In the genomic region with DNA sequence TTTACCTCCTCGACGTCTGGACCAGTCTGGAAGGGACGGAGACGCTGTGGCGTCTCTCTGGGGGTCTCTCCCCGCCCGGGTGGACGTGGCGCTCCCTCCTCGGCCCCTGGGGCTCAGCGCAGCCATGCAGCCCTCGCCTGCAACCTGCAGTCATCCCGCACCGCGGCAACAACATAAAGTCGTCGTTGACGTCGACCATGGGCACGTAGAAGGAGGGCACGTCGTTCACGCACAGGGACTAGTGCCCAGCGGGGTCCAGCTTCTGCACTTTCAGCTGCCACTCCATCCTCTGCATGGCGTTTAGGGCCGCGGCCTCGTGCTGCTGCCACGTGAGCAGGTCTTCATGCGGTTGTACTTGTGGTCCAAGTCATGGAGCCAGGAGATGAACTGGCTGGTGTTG, we compare ENCODE assay signal across 20 cellular contexts.
DNase-seq lines count a peak whose midpoint lies in the region; ATAC-seq and TF ChIP-seq lines count a peak whose summit lies in the region.
"Had no signal": no experiment of that assay in that cellular context is flagged by ENCODE, and none has a peak within 500 bp of the region (broad histone marks: within the 10 kb centered on the region; RNA-seq: fewer than 3 reads in every experiment).

No MANE protein-coding gene starts in this region.

- BruUV-seq in A673 (replicated peaks; lab: Mats Ljungman, UMichigan), result no TSS peak

- no peak for TF ChIP-seq CTCF in A673 (conservative IDR thresholded peaks at IDR 0.05; ENCODE audit: low read depth, low read length)

- H3K4me3 ChIP-seq in neuronal stem cell (ENCODE audit: low read length in 2 of 2) (no peak overlapping the region), A673 (ENCODE audit: low read depth, low read length, poor library complexity, severe bottlenecking) (no peak overlapping the region)
- H3K4me3 ChIP-seq: GM12878, GM23338 had no signal

- H2BK15ac ChIP-seq in neuronal stem cell (ENCODE audit: low read length), result no peak overlapping the region

- no peak overlapping the region for H2BK12ac ChIP-seq in neuronal stem cell (ENCODE audit: low read length)

- DNase-seq in left cardiac atrium (peak; percentile 10), cardiac septum (ENCODE audit: low spot score) (no peak), islet precursor cell (peak; percentile 36), neuronal stem cell (ENCODE audit: low spot score) (no peak), NCI-H526 treated with DMSO at 0.1 percent for 48 hours (lab: John Stamatoyannopoulos, UW) (no peak), A673 (ENCODE audit: low spot score) (no peak)
- DNase-seq: ACHN; BE2C; C1 segment of cervical spinal cord; CD4-positive, CD25-positive, alpha-beta regulatory T cell; CD8-positive, alpha-beta memory T cell; COR-L47; DMS 273 treated with DMSO at 0.1 percent for 48 hours; DND-41; EL; HFFc6 had no signal

- H3K9ac ChIP-seq in neuronal stem cell (ENCODE audit: low read depth, low read length, poor library complexity), result no peak overlapping the region

- H3K4me1 ChIP-seq in neuronal stem cell (ENCODE audit: control insufficient read depth in 2 of 2, insufficient read depth in 1 of 2, low read depth in 1 of 2, low read length in 2 of 2) (no peaks in the 10 kb centered on the region), A673 (ENCODE audit: insufficient read depth, low read length, poor library complexity, severe bottlenecking) (no peaks in the 10 kb centered on the region)
- H3K4me1 ChIP-seq: BE2C had no signal

- CTCF ChIA-PET in A673 (lab: Charles Lee), result no interaction called here

- no peak overlapping the region for H3K18ac ChIP-seq in neuronal stem cell (ENCODE audit: low read length)

- WGBS in neuronal stem cell (ENCODE audit: extremely low coverage in 2 of 2, insufficient read length in 2 of 2, insufficient replicate concordance in 1 of 2), 2 donors, result no CpG with 5 or more reads among the region's 30 CpGs

- no peak overlapping the region for H3K4me2 ChIP-seq in neuronal stem cell (ENCODE audit: insufficient read depth, low read length, poor library complexity, severe bottlenecking)
- H3K4me2 ChIP-seq: GM23338 had no signal

- no peak overlapping the region for H2AK5ac ChIP-seq in neuronal stem cell (ENCODE audit: low read depth, low read length)

- H4K91ac ChIP-seq in neuronal stem cell (ENCODE audit: low read depth, low read length, poor library complexity), result no peak overlapping the region

- POLR2A ChIA-PET in A673 (lab: Charles Lee; ENCODE audit: low non-redundant PET), result no interaction called here

- peak overlapping the region; percentile 16 for H3K23ac ChIP-seq in neuronal stem cell (ENCODE audit: low read depth, low read length, poor library complexity)

- ATAC-seq in left cardiac atrium, result no peak
- no peak for ATAC-seq in HG02840 (IDR thresholded peaks at IDR 0.05; ENCODE audit: low FRiP score, unreplicated experiment)
- ATAC-seq: GM12878, GM23338, HCT116 had no signal

- H2BK5ac ChIP-seq in neuronal stem cell (ENCODE audit: low read length), result no peak overlapping the region

- H2BK120ac ChIP-seq in neuronal stem cell (ENCODE audit: low read depth, low read length), result no peak overlapping the region

- H3K27ac ChIP-seq in neuronal stem cell (replicated peaks; ENCODE audit: low read length) (no peak overlapping the region), A673 (ENCODE audit: low read depth, low read length, poor library complexity, severe bottlenecking) (no peak overlapping the region)

- H3K36me3 ChIP-seq in neuronal stem cell (replicated peaks in 1 of 2; ENCODE audit: control insufficient read depth in 2 of 2, insufficient read depth in 2 of 2, low read length in 2 of 2) (no peaks in the 10 kb centered on the region), A673 (ENCODE audit: insufficient read depth, low read length, poor library complexity, severe bottlenecking) (no peaks in the 10 kb centered on the region)
- H3K36me3 ChIP-seq: BE2C had no signal

- intact Hi-C loops in left cardiac atrium (cut with DNase I), result no loop called here
- intact Hi-C loops in cardiac septum (cut with DNase I), result no loop called here
- intact Hi-C loops in A673 (cut with micrococcal nuclease; ENCODE audit: unreplicated experiment), result no loop called here

- H3K4ac ChIP-seq in neuronal stem cell (ENCODE audit: low read length), result no peak overlapping the region

- H3K27me3 ChIP-seq in neuronal stem cell (ENCODE audit: control insufficient read depth in 3 of 3, insufficient read depth in 3 of 3, low read depth in 1 of 3, low read length in 3 of 3), result no peaks in the 10 kb centered on the region
- H3K27me3 ChIP-seq in A673 (replicated peaks; ENCODE audit: insufficient read depth, low read depth, low read length, poor library complexity), result no peaks in the 10 kb centered on the region
- H3K27me3 ChIP-seq: BE2C had no signal

- H3K9me3 ChIP-seq in neuronal stem cell (replicated peaks in 1 of 2; ENCODE audit: control insufficient read depth in 2 of 2, insufficient read depth in 1 of 2, low read depth in 1 of 2, low read length in 2 of 2) (peaks cover 0 to 9% of the 10 kb centered on the region in 2 donors), A673 (ENCODE audit: low read depth, low read length, poor library complexity, severe bottlenecking) (peaks cover 22% of the 10 kb centered on the region)
- H3K9me3 ChIP-seq: BE2C had no signal

- no peak overlapping the region for H3K14ac ChIP-seq in neuronal stem cell (ENCODE audit: low read length)

- H2AFZ ChIP-seq in neuronal stem cell (ENCODE audit: low read length), result no peak overlapping the region
- H2AFZ ChIP-seq: GM23338 had no signal

- H4K8ac ChIP-seq in neuronal stem cell (ENCODE audit: low read depth, low read length), result no peak overlapping the region

- H3K79me1 ChIP-seq in neuronal stem cell (ENCODE audit: low read depth, low read length), result no peaks in the 10 kb centered on the region

Comparison
In these comparisons a context has a peak if more than half of its experiments do, and no peak if none do; other contexts are left out.
1. DNase-seq: peak in left cardiac atrium (single experiment) and islet precursor cell (single experiment); none in cardiac septum (single experiment), neuronal stem cell (single experiment), NCI-H526 treated with DMSO at 0.1 percent for 48 hours (single experiment) and A673 (single experiment).